Comparison of ENCODE assay signal across 14 cellular contexts in genomic region chr16:3467920-3468319, GRCh38. TPM values are rescaled to one million over a fixed set of nuclear protein-coding genes. Genes with fewer than 3 reads are reported as not detected.
A peak's percentile ranks its signal among the peaks of the same experiment; 100 is the strongest.
DNase-seq lines count a peak whose midpoint lies in the region; ATAC-seq and TF ChIP-seq lines count a peak whose summit lies in the region.
"Had no signal": no experiment of that assay in that cellular context is flagged by ENCODE, and none has a peak within 500 bp of the region (broad histone marks: within the 10 kb centered on the region; RNA-seq: fewer than 3 reads in every experiment).

No MANE protein-coding gene starts in this region.

- no peak overlapping the region for H3K27ac ChIP-seq in OCI-LY7 (ENCODE audit: low read depth, low read length, poor library complexity, severe bottlenecking)
- no peak overlapping the region for H3K27ac ChIP-seq in epithelial cell of prostate
- H3K27ac ChIP-seq: dorsolateral prefrontal cortex, HL-60, thyroid gland had no signal

- ATAC-seq in T-helper 17 cell: no peak
- ATAC-seq in GM21390 (IDR thresholded peaks at IDR 0.05; ENCODE audit: unreplicated experiment): no peak

- POLR2A ChIA-PET in activated CD4-positive, alpha-beta T cell treated with anti-CD3 and anti-CD28 coated beads, Interleukin-2, amount 10 ng/mL, durations not matched to agents 7 days and 5 days (lab: Charles Lee): no interaction called here
- POLR2A ChIA-PET in OCI-LY7 (lab: Charles Lee): no interaction called here

- no peak for DNase-seq in activated CD4-positive, alpha-beta T cell treated with anti-CD3 and anti-CD28 coated beads, Interleukin-2, amount 10 ng/mL, durations not matched to agents 7 days and 5 days
- no peak for DNase-seq in activated CD4-positive, alpha-beta T cell treated with anti-CD3 and anti-CD28 coated beads, Interleukin-2, amount 50 U/mL, for 1 hour
- DNase-seq in OCI-LY7 (ENCODE audit: low spot score) (peak; percentile 14), epithelial cell of prostate (ENCODE audit: low read depth, low spot score) (peak; percentile 31), progenitor cell of endocrine pancreas (ENCODE audit: low spot score, unreplicated experiment) (no peak), T-helper 17 cell (no peak), hepatic stellate cell (ENCODE audit: low spot score) (no peak)
- DNase-seq: activated gamma-delta T cell, dorsolateral prefrontal cortex, immature natural killer cell, NCI-H2029 had no signal

- no peaks in the 10 kb centered on the region for H3K9me2 ChIP-seq in OCI-LY7 (ENCODE audit: insufficient read depth, low read length)

- no peak overlapping the region for H2AFZ ChIP-seq in OCI-LY7 (ENCODE audit: low read length)

- peaks cover 44% of the 10 kb centered on the region for H3K36me3 Mint-ChIP-seq in activated CD4-positive, alpha-beta T cell treated with anti-CD3 and anti-CD28 coated beads, Interleukin-2, amount 10 ng/mL, durations not matched to agents 7 days and 5 days (ENCODE audit: low read depth)
- H3K36me3 Mint-ChIP-seq in progenitor cell of endocrine pancreas (ENCODE audit: insufficient read depth) (peaks cover 7% of the 10 kb centered on the region), T-helper 17 cell (ENCODE audit: low read depth) (no peaks in the 10 kb centered on the region)
- H3K36me3 Mint-ChIP-seq: immature natural killer cell had no signal

- peak overlapping the region; percentile 50 for H3K27ac Mint-ChIP-seq in activated CD4-positive, alpha-beta T cell treated with anti-CD3 and anti-CD28 coated beads, Interleukin-2, amount 10 ng/mL, durations not matched to agents 7 days and 5 days
- H3K27ac Mint-ChIP-seq in progenitor cell of endocrine pancreas (peak overlapping the region; percentile 82), T-helper 17 cell (no peak overlapping the region)

- CTCF ChIA-PET in activated CD4-positive, alpha-beta T cell treated with anti-CD3 and anti-CD28 coated beads, Interleukin-2, amount 10 ng/mL, durations not matched to agents 7 days and 5 days (lab: Charles Lee): no interaction called here
- CTCF ChIA-PET in OCI-LY7 (lab: Charles Lee; ENCODE audit: unreplicated experiment): no interaction called here

- BruUV-seq in OCI-LY7 (replicated peaks; lab: Mats Ljungman, UMichigan): no TSS peak

- no peak overlapping the region for H3K4me2 ChIP-seq in OCI-LY7 (ENCODE audit: low read length)

- H3K27me3 Mint-ChIP-seq in activated CD4-positive, alpha-beta T cell treated with anti-CD3 and anti-CD28 coated beads, Interleukin-2, amount 10 ng/mL, durations not matched to agents 7 days and 5 days: no peaks in the 10 kb centered on the region
- H3K27me3 Mint-ChIP-seq in progenitor cell of endocrine pancreas (no peaks in the 10 kb centered on the region), T-helper 17 cell (no peaks in the 10 kb centered on the region)

- H4K20me1 ChIP-seq in OCI-LY7 (ENCODE audit: insufficient read depth, low read length): no peaks in the 10 kb centered on the region; the same call in 1 of the 2 replicates

- peaks cover 10% of the 10 kb centered on the region for H3K4me1 ChIP-seq in OCI-LY7 (ENCODE audit: insufficient read depth, low read length, poor library complexity, severe bottlenecking)

- H3K4me1 Mint-ChIP-seq in activated CD4-positive, alpha-beta T cell treated with anti-CD3 and anti-CD28 coated beads, Interleukin-2, amount 10 ng/mL, durations not matched to agents 7 days and 5 days: peaks cover 43% of the 10 kb centered on the region
- H3K4me1 Mint-ChIP-seq in progenitor cell of endocrine pancreas (ENCODE audit: low read depth): peaks cover 10% of the 10 kb centered on the region
- peaks cover 33% of the 10 kb centered on the region for H3K4me1 Mint-ChIP-seq in T-helper 17 cell

- H3K79me2 ChIP-seq in OCI-LY7 (ENCODE audit: insufficient read depth, low read depth, low read length): peaks cover 42% of the 10 kb centered on the region

- intact Hi-C loops in OCI-LY7 (cut with micrococcal nuclease; ENCODE audit: unreplicated experiment): no loop called here

- no peak overlapping the region for H3K4me3 ChIP-seq in OCI-LY7 (ENCODE audit: low read depth, low read length, poor library complexity, severe bottlenecking)
- H3K4me3 ChIP-seq: dorsolateral prefrontal cortex, thyroid gland had no signal

- H3K9me3 ChIP-seq in OCI-LY7 (ENCODE audit: low read length) (no peaks in the 10 kb centered on the region), T-helper 17 cell (ENCODE audit: control insufficient read depth, low read length, poor library complexity, severe bottlenecking) (no peaks in the 10 kb centered on the region)
- H3K9me3 ChIP-seq: thyroid gland had no signal

- H3K9me3 Mint-ChIP-seq in activated CD4-positive, alpha-beta T cell treated with anti-CD3 and anti-CD28 coated beads, Interleukin-2, amount 10 ng/mL, durations not matched to agents 7 days and 5 days: no peaks in the 10 kb centered on the region
- H3K9me3 Mint-ChIP-seq in progenitor cell of endocrine pancreas (ENCODE audit: low read depth): no peaks in the 10 kb centered on the region
- H3K9me3 Mint-ChIP-seq: immature natural killer cell had no signal

- peaks cover 52% of the 10 kb centered on the region for H3K36me3 ChIP-seq in OCI-LY7 (ENCODE audit: insufficient read depth, low read length)

- no peak overlapping the region for H3K4me3 Mint-ChIP-seq in activated CD4-positive, alpha-beta T cell treated with anti-CD3 and anti-CD28 coated beads, Interleukin-2, amount 10 ng/mL, durations not matched to agents 7 days and 5 days
- H3K4me3 Mint-ChIP-seq in progenitor cell of endocrine pancreas (ENCODE audit: low read depth) (no peak overlapping the region), T-helper 17 cell (no peak overlapping the region)
- H3K4me3 Mint-ChIP-seq: immature natural killer cell had no signal

- no peak for TF ChIP-seq CTCF in OCI-LY7 (conservative IDR thresholded peaks at IDR 0.05; ENCODE audit: low read length)
- no peak for TF ChIP-seq CTCF in progenitor cell of endocrine pancreas (IDR thresholded peaks at IDR 0.05; ENCODE audit: unreplicated experiment)

RNA-seq across cellular contexts. Expression of gene NAA60, which starts 24.4 kb away (rescaled TPM):
- 10 to 100 TPM; 42.6 to 59.1 TPM for total RNA-seq in activated CD4-positive, alpha-beta T cell treated with anti-CD3 and anti-CD28 coated beads, Interleukin-2, amount 10 ng/mL, durations not matched to agents 7 days and 5 days
- total RNA-seq in OCI-LY7 (2014; rRNA removed; shearing (Covaris generic)): 8.5 and 24.8 TPM in 2 replicates
- total RNA-seq in OCI-LY7 (2022): 40.1 and 51.1 TPM in 2 replicates
- 66.8 and 71.3 TPM in 2 replicates for total RNA-seq in progenitor cell of endocrine pancreas
- 10 to 100 TPM; 34.8 to 44.5 TPM for total RNA-seq in T-helper 17 cell

RNA-seq across cellular contexts. Expression of gene ZNF597, which starts 24.6 kb away (rescaled TPM):
- 1 to 10 TPM; 2.5 to 2.7 TPM for total RNA-seq in activated CD4-positive, alpha-beta T cell treated with anti-CD3 and anti-CD28 coated beads, Interleukin-2, amount 10 ng/mL, durations not matched to agents 7 days and 5 days
- 1.2 and 1.9 TPM in 2 replicates for total RNA-seq in OCI-LY7 (2014; rRNA removed; shearing (Covaris generic))
- total RNA-seq in OCI-LY7 (2022) (1.9 and 2.1 TPM in 2 replicates), progenitor cell of endocrine pancreas (2.0 and 2.2 TPM in 2 replicates), T-helper 17 cell (1 to 10 TPM; 3.0 to 3.2 TPM)

RNA-seq across cellular contexts. Expression of gene C16orf90, which starts 27.4 kb away (rescaled TPM):
- not detected for total RNA-seq in activated CD4-positive, alpha-beta T cell treated with anti-CD3 and anti-CD28 coated beads, Interleukin-2, amount 10 ng/mL, durations not matched to agents 7 days and 5 days
- total RNA-seq in OCI-LY7 (2014; rRNA removed; shearing (Covaris generic)): not detected in 2 replicates
- not detected in 2 replicates for total RNA-seq in OCI-LY7 (2022)
- total RNA-seq in progenitor cell of endocrine pancreas: not detected in 2 replicates
- total RNA-seq in T-helper 17 cell: not detected
- total RNA-seq: thyroid gland had no signal

RNA-seq across cellular contexts. Expression of gene CLUAP1, which starts 32.9 kb away (rescaled TPM):
- total RNA-seq in activated CD4-positive, alpha-beta T cell treated with anti-CD3 and anti-CD28 coated beads, Interleukin-2, amount 10 ng/mL, durations not matched to agents 7 days and 5 days: 10 to 100 TPM; 39.0 to 43.2 TPM
- 7.6 and 8.9 TPM in 2 replicates for total RNA-seq in OCI-LY7 (2014; rRNA removed; shearing (Covaris generic))
- total RNA-seq in OCI-LY7 (2022): 7.7 and 7.8 TPM in 2 replicates
- 38.7 and 42.4 TPM in 2 replicates for total RNA-seq in progenitor cell of endocrine pancreas
- total RNA-seq in T-helper 17 cell: 10 to 100 TPM; 10.7 to 19.0 TPM

Comparison
In these comparisons a context has a peak if more than half of its experiments do, and no peak if none do; other contexts are left out.
1. DNase-seq: peak in OCI-LY7 (single experiment) and epithelial cell of prostate (single experiment); none in activated CD4-positive, alpha-beta T cell treated with anti-CD3 and anti-CD28 coated beads, Interleukin-2, amount 10 ng/mL, durations not matched to agents 7 days and 5 days (single experiment), activated CD4-positive, alpha-beta T cell treated with anti-CD3 and anti-CD28 coated beads, Interleukin-2, amount 50 U/mL, for 1 hour (single experiment), progenitor cell of endocrine pancreas (single experiment), T-helper 17 cell (0 of 3) and hepatic stellate cell (single experiment).